Comparison of ENCODE assay signal across 9 cellular contexts in the genomic region with DNA sequence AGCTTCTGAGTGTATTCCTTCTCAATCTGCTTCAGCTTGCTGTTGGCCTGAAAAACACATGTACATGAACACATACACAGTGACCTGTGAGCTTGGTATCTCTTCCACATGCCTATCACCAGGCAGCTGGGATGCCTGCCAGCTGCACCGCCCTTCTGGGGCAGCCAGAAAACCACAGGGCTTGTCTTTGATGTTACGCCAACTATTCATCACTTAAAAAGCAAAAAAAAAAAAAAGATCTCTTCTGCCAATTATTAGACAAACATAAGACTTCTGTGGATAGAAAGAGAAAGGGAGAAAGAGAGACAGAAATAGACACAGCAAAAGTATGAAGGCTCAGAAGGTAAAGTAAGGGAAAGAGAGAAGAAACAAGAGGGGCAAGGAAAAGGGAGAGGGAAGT.
DNase-seq lines count a peak whose midpoint lies in the region; ATAC-seq and TF ChIP-seq lines count a peak whose summit lies in the region.
"Had no signal": no experiment of that assay in that cellular context is flagged by ENCODE, and none has a peak within 500 bp of the region (broad histone marks: within the 10 kb centered on the region; RNA-seq: fewer than 3 reads in every experiment).

No MANE protein-coding gene starts in this region.

- DNase-seq in DMS79 treated with DMSO at 0.1 percent for 48 hours (lab: John Stamatoyannopoulos, UW) (peak; percentile 66), NCI-H2029 (lab: John Stamatoyannopoulos, UW) (peak; percentile 54), epidermal melanocyte (ENCODE audit: insufficient read length, low spot score) (peak; percentile 47), pons (ENCODE audit: low spot score) (peak; percentile 53), GM13977 (ENCODE audit: low spot score) (no peak)
- DNase-seq in activated CD4-positive, alpha-beta T cell treated with anti-CD3 and anti-CD28 coated beads, Interleukin-2, amount 10 ng/mL, durations not matched to agents 24 days and 14 days, result peak; percentile 61

- intact Hi-C loops in activated CD4-positive, alpha-beta T cell treated with anti-CD3 and anti-CD28 coated beads, Interleukin-2, amount 10 ng/mL, durations not matched to agents 24 days and 14 days (cut with micrococcal nuclease), result no loop called here

- no peak overlapping the region for H3K4me3 Mint-ChIP-seq in activated CD4-positive, alpha-beta T cell treated with anti-CD3 and anti-CD28 coated beads, Interleukin-2, amount 10 ng/mL, durations not matched to agents 24 days and 14 days

- peaks cover 6% of the 10 kb centered on the region for H3K9me3 Mint-ChIP-seq in activated CD4-positive, alpha-beta T cell treated with anti-CD3 and anti-CD28 coated beads, Interleukin-2, amount 10 ng/mL, durations not matched to agents 24 days and 14 days

- no peaks in the 10 kb centered on the region for H3K27me3 Mint-ChIP-seq in activated CD4-positive, alpha-beta T cell treated with anti-CD3 and anti-CD28 coated beads, Interleukin-2, amount 10 ng/mL, durations not matched to agents 24 days and 14 days

- H3K27ac Mint-ChIP-seq in activated CD4-positive, alpha-beta T cell treated with anti-CD3 and anti-CD28 coated beads, Interleukin-2, amount 10 ng/mL, durations not matched to agents 24 days and 14 days, result no peak overlapping the region

- ATAC-seq in GM21737 (IDR thresholded peaks at IDR 0.05; ENCODE audit: unreplicated experiment), result no peak
- no peak for ATAC-seq in HG03521 (IDR thresholded peaks at IDR 0.05; ENCODE audit: unreplicated experiment)
- ATAC-seq: K562 had no signal

- in situ Hi-C loops in GM13977 (cut with MboI; ENCODE audit: low pct_unique_long_range_greater_than_20kb, low sequenced_read_pairs, unreplicated experiment), result no loop called here

- H3K36me3 Mint-ChIP-seq in activated CD4-positive, alpha-beta T cell treated with anti-CD3 and anti-CD28 coated beads, Interleukin-2, amount 10 ng/mL, durations not matched to agents 24 days and 14 days (ENCODE audit: low read depth), result no peaks in the 10 kb centered on the region

- H3K4me1 Mint-ChIP-seq in activated CD4-positive, alpha-beta T cell treated with anti-CD3 and anti-CD28 coated beads, Interleukin-2, amount 10 ng/mL, durations not matched to agents 24 days and 14 days, result peaks cover 8% of the 10 kb centered on the region

- no peak for TF ChIP-seq CTCF in GM13977 (IDR thresholded peaks at IDR 0.05; ENCODE audit: extremely low read depth, insufficient read depth, missing control alignments)
